Comparison of ENCODE assay signal across 1 cellular context in the genomic region with DNA sequence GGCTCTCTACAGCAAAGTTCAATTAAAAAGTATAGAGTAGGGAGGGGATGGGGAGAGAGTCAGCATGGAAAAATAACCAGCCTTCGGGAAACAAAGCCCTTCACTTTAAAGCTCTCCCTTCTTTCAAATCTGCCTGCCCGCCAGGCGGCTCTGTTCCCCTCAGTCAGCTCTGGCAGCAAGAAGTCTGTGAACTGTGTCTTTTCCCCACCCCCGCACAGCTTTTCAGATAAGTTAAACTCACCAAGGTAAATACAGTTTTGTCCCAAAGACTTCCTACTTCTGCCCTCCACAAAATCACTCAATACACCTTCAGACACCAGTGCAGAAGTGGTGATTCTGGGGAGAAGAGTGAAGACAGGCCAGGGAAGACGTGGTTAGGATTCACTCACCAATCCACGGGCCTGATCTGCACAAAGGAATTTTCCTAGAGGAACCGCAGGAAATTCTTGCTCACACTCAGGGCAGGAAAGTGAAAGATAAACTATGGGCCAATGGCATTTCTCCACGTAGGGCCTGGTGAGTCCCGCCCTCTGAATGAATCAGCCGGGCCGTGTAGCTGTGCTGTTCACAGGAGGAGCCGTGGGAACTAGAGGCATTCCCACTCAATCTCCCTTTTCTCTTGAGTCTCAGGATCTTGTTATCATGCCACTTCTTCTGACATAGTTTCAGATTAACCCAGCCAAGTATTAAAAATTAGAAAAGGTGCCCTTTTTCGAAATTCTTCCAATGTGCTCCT.
TF ChIP-seq lines count a peak whose summit lies in the region.

A gene with protein sequence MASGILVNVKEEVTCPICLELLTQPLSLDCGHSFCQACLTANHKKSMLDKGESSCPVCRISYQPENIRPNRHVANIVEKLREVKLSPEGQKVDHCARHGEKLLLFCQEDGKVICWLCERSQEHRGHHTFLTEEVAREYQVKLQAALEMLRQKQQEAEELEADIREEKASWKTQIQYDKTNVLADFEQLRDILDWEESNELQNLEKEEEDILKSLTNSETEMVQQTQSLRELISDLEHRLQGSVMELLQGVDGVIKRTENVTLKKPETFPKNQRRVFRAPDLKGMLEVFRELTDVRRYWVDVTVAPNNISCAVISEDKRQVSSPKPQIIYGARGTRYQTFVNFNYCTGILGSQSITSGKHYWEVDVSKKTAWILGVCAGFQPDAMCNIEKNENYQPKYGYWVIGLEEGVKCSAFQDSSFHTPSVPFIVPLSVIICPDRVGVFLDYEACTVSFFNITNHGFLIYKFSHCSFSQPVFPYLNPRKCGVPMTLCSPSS (minus strand): TSS at position 448 of the 736 bp plus-strand sequence. CDS start 4,897 bp downstream, outside the sequence.

TF ChIP-seq in HepG2, 621 proteins besides CTCF, POLR2A, EP300 and RAD21 (continued from another document and continues in another):
- no peak for TF ChIP-seq ZSCAN29 (CRISPR knock-in tag; conservative IDR thresholded peaks at IDR 0.05)
- no peak for TF ChIP-seq ZNF782 (CRISPR knock-in tag; IDR thresholded peaks at IDR 0.05; ENCODE audit: borderline replicate concordance)
- no peak for TF ChIP-seq ZMYM4 (CRISPR knock-in tag; IDR thresholded peaks at IDR 0.05)
- TF ChIP-seq ZNF790 (CRISPR knock-in tag; IDR thresholded peaks at IDR 0.05; ENCODE audit: borderline replicate concordance) = no peak
- TF ChIP-seq TOE1 (CRISPR knock-in tag; IDR thresholded peaks at IDR 0.05) = no peak
- TF ChIP-seq ZBTB7A (CRISPR knock-in tag; IDR thresholded peaks at IDR 0.05) = no peak
- TF ChIP-seq ADNP (CRISPR knock-in tag; IDR thresholded peaks at IDR 0.05) = no peak
- no peak for TF ChIP-seq KLF13 (CRISPR knock-in tag; IDR thresholded peaks at IDR 0.05)
- no peak for TF ChIP-seq HMGA1 (CRISPR knock-in tag; conservative IDR thresholded peaks at IDR 0.05)
- TF ChIP-seq, protein P1, sequence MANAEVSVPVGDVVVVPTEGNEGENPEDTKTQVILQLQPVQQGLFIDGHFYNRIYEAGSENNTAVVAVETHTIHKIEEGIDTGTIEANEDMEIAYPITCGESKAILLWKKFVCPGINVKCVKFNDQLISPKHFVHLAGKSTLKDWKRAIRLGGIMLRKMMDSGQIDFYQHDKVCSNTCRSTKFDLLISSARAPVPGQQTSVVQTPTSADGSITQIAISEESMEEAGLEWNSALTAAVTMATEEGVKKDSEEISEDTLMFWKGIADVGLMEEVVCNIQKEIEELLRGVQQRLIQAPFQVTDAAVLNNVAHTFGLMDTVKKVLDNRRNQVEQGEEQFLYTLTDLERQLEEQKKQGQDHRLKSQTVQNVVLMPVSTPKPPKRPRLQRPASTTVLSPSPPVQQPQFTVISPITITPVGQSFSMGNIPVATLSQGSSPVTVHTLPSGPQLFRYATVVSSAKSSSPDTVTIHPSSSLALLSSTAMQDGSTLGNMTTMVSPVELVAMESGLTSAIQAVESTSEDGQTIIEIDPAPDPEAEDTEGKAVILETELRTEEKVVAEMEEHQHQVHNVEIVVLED (CRISPR knock-in tag; IDR thresholded peaks at IDR 0.05; ENCODE audit: borderline replicate concordance) = 0 out of 2 replicates have a peak, but pooled peaks have one; percentile 25
- no peak for TF ChIP-seq ARNT (IDR thresholded peaks at IDR 0.05)
- no peak for TF ChIP-seq MED8 (CRISPR knock-in tag; IDR thresholded peaks at IDR 0.05; ENCODE audit: insufficient replicate concordance)
- no peak for TF ChIP-seq HIVEP1 (CRISPR knock-in tag; IDR thresholded peaks at IDR 0.05)
- TF ChIP-seq ZNF543 (CRISPR knock-in tag; IDR thresholded peaks at IDR 0.05) = no peak
- TF ChIP-seq ZSCAN20 (CRISPR knock-in tag; IDR thresholded peaks at IDR 0.05; ENCODE audit: borderline replicate concordance) = no peak
- 0 out of 2 replicates have a peak, but pooled peaks have one; percentile 45 for TF ChIP-seq RFXAP (CRISPR knock-in tag; IDR thresholded peaks at IDR 0.05; ENCODE audit: borderline replicate concordance)
- no peak for TF ChIP-seq ZFP36 (IDR thresholded peaks at IDR 0.05; ENCODE audit: borderline replicate concordance, low read depth, low read length, partially characterized antibody)
- no peak for TF ChIP-seq ZNF17 (CRISPR knock-in tag; IDR thresholded peaks at IDR 0.05)
- TF ChIP-seq ZNF607 (CRISPR knock-in tag; IDR thresholded peaks at IDR 0.05; ENCODE audit: borderline replicate concordance) = no peak
- TF ChIP-seq, protein P2, sequence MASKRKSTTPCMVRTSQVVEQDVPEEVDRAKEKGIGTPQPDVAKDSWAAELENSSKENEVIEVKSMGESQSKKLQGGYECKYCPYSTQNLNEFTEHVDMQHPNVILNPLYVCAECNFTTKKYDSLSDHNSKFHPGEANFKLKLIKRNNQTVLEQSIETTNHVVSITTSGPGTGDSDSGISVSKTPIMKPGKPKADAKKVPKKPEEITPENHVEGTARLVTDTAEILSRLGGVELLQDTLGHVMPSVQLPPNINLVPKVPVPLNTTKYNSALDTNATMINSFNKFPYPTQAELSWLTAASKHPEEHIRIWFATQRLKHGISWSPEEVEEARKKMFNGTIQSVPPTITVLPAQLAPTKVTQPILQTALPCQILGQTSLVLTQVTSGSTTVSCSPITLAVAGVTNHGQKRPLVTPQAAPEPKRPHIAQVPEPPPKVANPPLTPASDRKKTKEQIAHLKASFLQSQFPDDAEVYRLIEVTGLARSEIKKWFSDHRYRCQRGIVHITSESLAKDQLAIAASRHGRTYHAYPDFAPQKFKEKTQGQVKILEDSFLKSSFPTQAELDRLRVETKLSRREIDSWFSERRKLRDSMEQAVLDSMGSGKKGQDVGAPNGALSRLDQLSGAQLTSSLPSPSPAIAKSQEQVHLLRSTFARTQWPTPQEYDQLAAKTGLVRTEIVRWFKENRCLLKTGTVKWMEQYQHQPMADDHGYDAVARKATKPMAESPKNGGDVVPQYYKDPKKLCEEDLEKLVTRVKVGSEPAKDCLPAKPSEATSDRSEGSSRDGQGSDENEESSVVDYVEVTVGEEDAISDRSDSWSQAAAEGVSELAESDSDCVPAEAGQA (IDR thresholded peaks at IDR 0.05; ENCODE audit: low read depth) = no peak
- TF ChIP-seq, protein P2 (CRISPR knock-in tag; IDR thresholded peaks at IDR 0.05; ENCODE audit: borderline replicate concordance) = no peak
- TF ChIP-seq REXO4 (CRISPR knock-in tag; IDR thresholded peaks at IDR 0.05; ENCODE audit: borderline replicate concordance) = no peak
- no peak for TF ChIP-seq ATF7 (IDR thresholded peaks at IDR 0.05)
- TF ChIP-seq ATF7 (CRISPR knock-in tag; IDR thresholded peaks at IDR 0.05) = no peak
- TF ChIP-seq, protein P3, sequence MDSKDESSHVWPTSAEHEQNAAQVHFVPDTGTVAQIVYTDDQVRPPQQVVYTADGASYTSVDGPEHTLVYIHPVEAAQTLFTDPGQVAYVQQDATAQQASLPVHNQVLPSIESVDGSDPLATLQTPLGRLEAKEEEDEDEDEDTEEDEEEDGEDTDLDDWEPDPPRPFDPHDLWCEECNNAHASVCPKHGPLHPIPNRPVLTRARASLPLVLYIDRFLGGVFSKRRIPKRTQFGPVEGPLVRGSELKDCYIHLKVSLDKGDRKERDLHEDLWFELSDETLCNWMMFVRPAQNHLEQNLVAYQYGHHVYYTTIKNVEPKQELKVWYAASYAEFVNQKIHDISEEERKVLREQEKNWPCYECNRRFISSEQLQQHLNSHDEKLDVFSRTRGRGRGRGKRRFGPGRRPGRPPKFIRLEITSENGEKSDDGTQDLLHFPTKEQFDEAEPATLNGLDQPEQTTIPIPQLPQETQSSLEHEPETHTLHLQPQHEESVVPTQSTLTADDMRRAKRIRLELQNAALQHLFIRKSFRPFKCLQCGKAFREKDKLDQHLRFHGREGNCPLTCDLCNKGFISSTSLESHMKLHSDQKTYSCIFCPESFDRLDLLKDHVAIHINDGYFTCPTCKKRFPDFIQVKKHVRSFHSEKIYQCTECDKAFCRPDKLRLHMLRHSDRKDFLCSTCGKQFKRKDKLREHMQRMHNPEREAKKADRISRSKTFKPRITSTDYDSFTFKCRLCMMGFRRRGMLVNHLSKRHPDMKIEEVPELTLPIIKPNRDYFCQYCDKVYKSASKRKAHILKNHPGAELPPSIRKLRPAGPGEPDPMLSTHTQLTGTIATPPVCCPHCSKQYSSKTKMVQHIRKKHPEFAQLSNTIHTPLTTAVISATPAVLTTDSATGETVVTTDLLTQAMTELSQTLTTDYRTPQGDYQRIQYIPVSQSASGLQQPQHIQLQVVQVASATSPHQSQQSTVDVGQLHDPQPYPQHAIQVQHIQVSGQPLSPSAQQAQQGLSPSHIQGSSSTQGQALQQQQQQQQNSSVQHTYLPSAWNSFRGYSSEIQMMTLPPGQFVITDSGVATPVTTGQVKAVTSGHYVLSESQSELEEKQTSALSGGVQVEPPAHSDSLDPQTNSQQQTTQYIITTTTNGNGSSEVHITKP (CRISPR knock-in tag; IDR thresholded peaks at IDR 0.05; ENCODE audit: low read depth) = no peak
- no peak for TF ChIP-seq HOXA3 (CRISPR knock-in tag; IDR thresholded peaks at IDR 0.05)
- no peak for TF ChIP-seq ZFAT (CRISPR knock-in tag; conservative IDR thresholded peaks at IDR 0.05)
- peak; percentile 48; the same call in 1 of the 2 replicates for TF ChIP-seq GATAD1 (CRISPR knock-in tag; IDR thresholded peaks at IDR 0.05)
- peak; percentile 7; the same call in 1 of the 2 replicates for TF ChIP-seq ETV5 (CRISPR knock-in tag; IDR thresholded peaks at IDR 0.05; ENCODE audit: borderline replicate concordance)
- TF ChIP-seq, protein P4, sequence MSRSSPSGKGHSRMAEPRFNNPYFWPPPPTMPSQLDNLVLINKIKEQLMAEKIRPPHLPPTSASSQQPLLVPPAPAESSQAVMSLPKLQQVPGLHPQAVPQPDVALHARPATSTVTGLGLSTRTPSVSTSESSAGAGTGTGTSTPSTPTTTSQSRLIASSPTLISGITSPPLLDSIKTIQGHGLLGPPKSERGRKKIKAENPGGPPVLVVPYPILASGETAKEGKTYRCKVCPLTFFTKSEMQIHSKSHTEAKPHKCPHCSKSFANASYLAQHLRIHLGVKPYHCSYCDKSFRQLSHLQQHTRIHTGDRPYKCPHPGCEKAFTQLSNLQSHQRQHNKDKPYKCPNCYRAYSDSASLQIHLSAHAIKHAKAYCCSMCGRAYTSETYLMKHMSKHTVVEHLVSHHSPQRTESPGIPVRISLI (CRISPR knock-in tag; IDR thresholded peaks at IDR 0.05; ENCODE audit: borderline replicate concordance) = no peak
- TF ChIP-seq ARNT2 (CRISPR knock-in tag; IDR thresholded peaks at IDR 0.05; ENCODE audit: low read depth) = no peak
- TF ChIP-seq ZNF777 (CRISPR knock-in tag; IDR thresholded peaks at IDR 0.05) = no peak
- TF ChIP-seq ZNF781 (CRISPR knock-in tag; IDR thresholded peaks at IDR 0.05; ENCODE audit: borderline replicate concordance, not compliant biosample characterization) = no peak
- TF ChIP-seq, protein P5, sequence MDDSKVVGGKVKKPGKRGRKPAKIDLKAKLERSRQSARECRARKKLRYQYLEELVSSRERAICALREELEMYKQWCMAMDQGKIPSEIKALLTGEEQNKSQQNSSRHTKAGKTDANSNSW (CRISPR knock-in tag; IDR thresholded peaks at IDR 0.05; ENCODE audit: borderline replicate concordance) = no peak
- no peak for TF ChIP-seq ZNF780A (CRISPR knock-in tag; IDR thresholded peaks at IDR 0.05)
- TF ChIP-seq ISX (CRISPR knock-in tag; conservative IDR thresholded peaks at IDR 0.05) = no peak
- no peak for TF ChIP-seq RELA (CRISPR knock-in tag; IDR thresholded peaks at IDR 0.05)
- no peak for TF ChIP-seq GABPA (IDR thresholded peaks at IDR 0.05; ENCODE audit: low read depth, low read length)
- peak; percentile 43; the same call in 1 of the 2 replicates for TF ChIP-seq GABPA (CRISPR knock-in tag; IDR thresholded peaks at IDR 0.05; ENCODE audit: low read depth)
- TF ChIP-seq SP5 (CRISPR knock-in tag; IDR thresholded peaks at IDR 0.05; ENCODE audit: borderline replicate concordance, low read depth) = 0 out of 2 replicates have a peak, but pooled peaks have one; percentile 3
- TF ChIP-seq ZNF160 (CRISPR knock-in tag; IDR thresholded peaks at IDR 0.05) = no peak
- no peak for TF ChIP-seq CBX1 (IDR thresholded peaks at IDR 0.05; ENCODE audit: low read depth)
- TF ChIP-seq ZNF703 (CRISPR knock-in tag; IDR thresholded peaks at IDR 0.05; ENCODE audit: borderline replicate concordance) = no peak
- no peak for TF ChIP-seq ZFP62 (CRISPR knock-in tag; IDR thresholded peaks at IDR 0.05)
- TF ChIP-seq RXRB (CRISPR knock-in tag; IDR thresholded peaks at IDR 0.05; ENCODE audit: borderline replicate concordance) = peak; percentile 9; the same call in 1 of the 2 replicates
- TF ChIP-seq, protein P6, sequence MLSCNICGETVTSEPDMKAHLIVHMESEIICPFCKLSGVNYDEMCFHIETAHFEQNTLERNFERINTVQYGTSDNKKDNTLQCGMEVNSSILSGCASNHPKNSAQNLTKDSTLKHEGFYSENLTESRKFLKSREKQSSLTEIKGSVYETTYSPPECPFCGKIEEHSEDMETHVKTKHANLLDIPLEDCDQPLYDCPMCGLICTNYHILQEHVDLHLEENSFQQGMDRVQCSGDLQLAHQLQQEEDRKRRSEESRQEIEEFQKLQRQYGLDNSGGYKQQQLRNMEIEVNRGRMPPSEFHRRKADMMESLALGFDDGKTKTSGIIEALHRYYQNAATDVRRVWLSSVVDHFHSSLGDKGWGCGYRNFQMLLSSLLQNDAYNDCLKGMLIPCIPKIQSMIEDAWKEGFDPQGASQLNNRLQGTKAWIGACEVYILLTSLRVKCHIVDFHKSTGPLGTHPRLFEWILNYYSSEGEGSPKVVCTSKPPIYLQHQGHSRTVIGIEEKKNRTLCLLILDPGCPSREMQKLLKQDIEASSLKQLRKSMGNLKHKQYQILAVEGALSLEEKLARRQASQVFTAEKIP (CRISPR knock-in tag; IDR thresholded peaks at IDR 0.05; ENCODE audit: borderline replicate concordance) = no peak
- TF ChIP-seq ZNF841 (CRISPR knock-in tag; IDR thresholded peaks at IDR 0.05; ENCODE audit: borderline replicate concordance) = no peak
- TF ChIP-seq KAT8 (CRISPR knock-in tag; IDR thresholded peaks at IDR 0.05) = no peak
- no peak for TF ChIP-seq FOXC1 (CRISPR knock-in tag; IDR thresholded peaks at IDR 0.05; ENCODE audit: borderline replicate concordance)
- TF ChIP-seq ZNF746 (CRISPR knock-in tag; IDR thresholded peaks at IDR 0.05) = no peak
- no peak for TF ChIP-seq ZNF629 (CRISPR knock-in tag; conservative IDR thresholded peaks at IDR 0.05)
